Comparison of ENCODE assay signal across 10 cellular contexts in genomic region chr3:46280105-46280797, GRCh38. TPM values are rescaled to one million over a fixed set of nuclear protein-coding genes. Genes with fewer than 3 reads are reported as not detected.
A peak's percentile ranks its signal among the peaks of the same experiment; 100 is the strongest.
DNase-seq lines count a peak whose midpoint lies in the region; ATAC-seq lines count a peak whose summit lies in the region.
"Had no signal": no experiment of that assay in that cellular context is flagged by ENCODE, and none has a peak within 500 bp of the region (broad histone marks: within the 10 kb centered on the region; RNA-seq: fewer than 3 reads in every experiment).

No MANE protein-coding gene starts in this region.

- DNase-seq in M059J (ENCODE audit: low read depth) (peak; percentile 93), epithelial cell of prostate (ENCODE audit: low read depth, low spot score) (peak; percentile 57), retina (no peak), NCI-H774 (lab: John Stamatoyannopoulos, UW) (no peak), NCI-H82 (lab: John Stamatoyannopoulos, UW) (no peak)
- DNase-seq in activated CD4-positive, alpha-beta T cell treated with anti-CD3 and anti-CD28 coated beads, Interleukin-2, amount 50 U/mL, for 4 hours, result peak; percentile 26 to 31
- peak; percentile 27 to 40 (median 38) for DNase-seq in stimulated activated CD4-positive, alpha-beta T cell treated with anti-CD3 and anti-CD28 coated beads, TNF-alpha, amount 100 ng/mL, for 24 hours (ENCODE audit: low read depth in 3 of 3)

- no peak overlapping the region for H3K27ac ChIP-seq in epithelial cell of prostate

- ATAC-seq in HG03439 (IDR thresholded peaks at IDR 0.05; ENCODE audit: unreplicated experiment), result no peak
- ATAC-seq: stimulated activated memory B cell treated with anti-CD40 and anti-IgM and Interleukin-4, amounts not matched to agents 10 μg/mL and 1 μg/mL and 100 μg/mL, for 72 hours; WTC11 had no signal

RNA-seq across cellular contexts. Expression of gene CCR3, which starts 38.0 kb away (rescaled TPM):
- total RNA-seq in M059J (2014; rRNA removed; shearing (Covaris generic)), result 0.20 TPM in 1 of 2 replicates, not detected in the other
- total RNA-seq: WTC11 had no signal

Comparison
In these comparisons a context has a peak if more than half of its experiments do, and no peak if none do; other contexts are left out.
1. DNase-seq: peak in M059J (single experiment), activated CD4-positive, alpha-beta T cell treated with anti-CD3 and anti-CD28 coated beads, Interleukin-2, amount 50 U/mL, for 4 hours (2 of 2), epithelial cell of prostate (single experiment) and stimulated activated CD4-positive, alpha-beta T cell treated with anti-CD3 and anti-CD28 coated beads, TNF-alpha, amount 100 ng/mL, for 24 hours (3 of 3); none in retina (single experiment), NCI-H774 (single experiment) and NCI-H82 (single experiment).